11 cellular contexts compared by ENCODE assay signal in the genomic region with DNA sequence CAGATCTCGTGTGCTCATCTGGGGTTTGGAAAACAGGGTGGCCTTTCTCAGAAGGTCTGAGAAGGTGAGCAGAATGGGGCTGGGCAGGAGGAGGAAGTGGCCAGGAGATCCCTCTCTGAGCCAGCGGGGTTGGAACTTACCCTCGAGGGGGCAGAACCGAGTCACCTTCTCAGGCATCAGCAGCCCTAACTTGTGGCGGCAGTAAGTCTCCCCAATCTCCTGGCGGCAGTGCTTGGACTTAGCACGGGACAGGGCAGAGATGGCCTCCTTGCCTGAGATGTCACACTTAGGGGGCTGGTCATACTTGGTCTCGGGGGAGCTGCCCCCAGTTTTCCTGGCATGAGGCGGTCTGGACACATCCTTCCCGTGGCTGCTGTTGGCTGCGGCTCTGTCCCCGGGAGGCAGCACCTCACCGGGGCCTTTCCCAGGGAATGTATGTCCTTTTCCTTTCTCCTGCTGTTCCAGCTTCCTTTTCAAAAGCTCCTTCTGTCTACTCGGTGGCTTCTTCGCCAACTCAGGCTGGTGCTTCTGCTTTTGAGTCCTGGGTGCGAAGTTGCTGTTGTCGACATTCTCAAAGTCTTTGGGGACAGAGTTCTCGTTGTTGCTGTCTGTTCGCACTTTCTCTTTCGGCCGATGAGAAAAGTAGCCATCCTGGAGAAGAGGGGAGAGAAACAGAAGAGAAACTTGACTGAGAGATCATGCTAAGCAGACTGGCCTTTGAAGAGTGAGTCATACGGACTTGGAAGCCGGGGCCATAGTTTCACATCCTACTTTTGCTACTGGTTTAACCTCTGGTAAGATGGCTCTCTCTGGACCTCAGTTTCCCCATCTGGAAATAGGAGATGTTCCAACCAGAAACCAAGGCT.
DNase-seq lines count a peak whose midpoint lies in the region; ATAC-seq and TF ChIP-seq lines count a peak whose summit lies in the region.
"Had no signal": no experiment of that assay in that cellular context is flagged by ENCODE, and none has a peak within 500 bp of the region (broad histone marks: within the 10 kb centered on the region; RNA-seq: fewer than 3 reads in every experiment).

No MANE protein-coding gene starts in this region.

- no peak overlapping the region for H3K4me3 ChIP-seq in skeletal muscle tissue (ENCODE audit: low read length in 3 of 3)
- H3K4me3 ChIP-seq in Caco-2 (ENCODE audit: low read depth, low read length) = no peak overlapping the region
- H3K4me3 ChIP-seq: adrenal gland, gastrocnemius medialis had no signal

- no peaks in the 10 kb centered on the region for H3K36me3 Mint-ChIP-seq in WTC11
- peaks cover 5% of the 10 kb centered on the region for H3K36me3 Mint-ChIP-seq in Caco-2 (ENCODE audit: insufficient read depth, unreplicated experiment)

- H3K27me3 ChIP-seq in skeletal muscle tissue (ENCODE audit: control insufficient read depth in 3 of 3, insufficient read depth in 3 of 3, low read length in 3 of 3) (no peaks in the 10 kb centered on the region), Caco-2 (replicated peaks; ENCODE audit: control insufficient read depth, insufficient read depth, low read length) (no peaks in the 10 kb centered on the region)
- H3K27me3 ChIP-seq: adrenal gland, gastrocnemius medialis had no signal

- DNase-seq in WTC11 (ENCODE audit: low spot score) (peak; percentile 42), Caco-2 (no peak), glomerular visceral epithelial cell (ENCODE audit: extremely low spot score) (no peak)
- DNase-seq: gastrocnemius medialis had no signal

- H3K4me1 Mint-ChIP-seq in WTC11 = peaks cover 10% of the 10 kb centered on the region
- H3K4me1 Mint-ChIP-seq in Caco-2 (ENCODE audit: low read depth, unreplicated experiment) = no peaks in the 10 kb centered on the region

- no peak overlapping the region for H3K9ac ChIP-seq in skeletal muscle tissue (ENCODE audit: low read depth in 1 of 3, low read length in 3 of 3)

- intact Hi-C loops in Caco-2 (cut with micrococcal nuclease; ENCODE audit: unreplicated experiment) = no loop called here

- CTCF ChIA-PET in WTC11 (lab: Charles Lee) (interaction anchor here (0.7 to 2.7 kb wide), 4 partner anchors 8 to 1291 kb away, joined by 3 to 8 read pairs (median 4); no protein-coding TSS in a partner anchor), Caco-2 (lab: Charles Lee) (no interaction called here)

- BruUV-seq in Caco-2 (replicated peaks; lab: Mats Ljungman, UMichigan) = no TSS peak

- POLR2A ChIA-PET in WTC11 (lab: Charles Lee) = no interaction called here
- POLR2A ChIA-PET in Caco-2 (lab: Charles Lee) = no interaction called here

- H3K27ac Mint-ChIP-seq in WTC11 (peak overlapping the region; percentile 24; the same call in 1 of the 2 replicates), Caco-2 (ENCODE audit: unreplicated experiment) (no peak overlapping the region)

- peak overlapping the region; percentile 56 for H3K27ac ChIP-seq in skeletal muscle tissue (ENCODE audit: low read depth, low read length)
- H3K27ac ChIP-seq: gastrocnemius medialis had no signal

- H3K36me3 ChIP-seq in skeletal muscle tissue (ENCODE audit: control insufficient read depth in 3 of 3, insufficient read depth in 3 of 3, low read length in 3 of 3) = no peaks in the 10 kb centered on the region
- H3K36me3 ChIP-seq in Caco-2 (ENCODE audit: control insufficient read depth, insufficient read depth, low read length) = 0 out of 2 replicates have a peak, but pooled peaks cover 2% of the 10 kb centered on the region
- H3K36me3 ChIP-seq: adrenal gland, gastrocnemius medialis had no signal

- H3K27me3 Mint-ChIP-seq in WTC11 (ENCODE audit: low read depth) = no peaks in the 10 kb centered on the region
- H3K27me3 Mint-ChIP-seq in Caco-2 (ENCODE audit: insufficient read depth, unreplicated experiment) = no peaks in the 10 kb centered on the region

- no peak overlapping the region for H3K4me3 Mint-ChIP-seq in WTC11
- H3K4me3 Mint-ChIP-seq in Caco-2 (ENCODE audit: unreplicated experiment) = no peak overlapping the region

- TF ChIP-seq CTCF in WTC11 (IDR thresholded peaks at IDR 0.05) = no peak
- TF ChIP-seq CTCF in Caco-2 (IDR thresholded peaks at IDR 0.05; ENCODE audit: insufficient read depth in 1 of 2, low read depth in 1 of 2, low read length in 1 of 2, severe bottlenecking in 1 of 2, unreplicated experiment in 1 of 2) = no peak

- no peaks in the 10 kb centered on the region for H3K4me1 ChIP-seq in skeletal muscle tissue (ENCODE audit: control insufficient read depth in 3 of 3, insufficient read depth in 3 of 3, low read length in 3 of 3)
- H3K4me1 ChIP-seq in Caco-2 = no peaks in the 10 kb centered on the region
- H3K4me1 ChIP-seq: adrenal gland, gastrocnemius medialis had no signal

- ATAC-seq in GM19035 (IDR thresholded peaks at IDR 0.05; ENCODE audit: unreplicated experiment) (peak; percentile 60), HG02884 (IDR thresholded peaks at IDR 0.05; ENCODE audit: unreplicated experiment) (peak; percentile 77), WTC11 (no peak; the same call in 1 of the 2 replicates), HG03457 (IDR thresholded peaks at IDR 0.05; ENCODE audit: unreplicated experiment) (no peak), HG02642 (IDR thresholded peaks at IDR 0.05; ENCODE audit: poor library complexity, unreplicated experiment) (no peak)
- ATAC-seq: gastrocnemius medialis, Panc1 had no signal

- H3K9me3 Mint-ChIP-seq in WTC11 (no peaks in the 10 kb centered on the region), Caco-2 (ENCODE audit: unreplicated experiment) (no peaks in the 10 kb centered on the region)

- H3K9me3 ChIP-seq in skeletal muscle tissue (ENCODE audit: control insufficient read depth in 3 of 3, low read length in 3 of 3) (no peaks in the 10 kb centered on the region), Caco-2 (no peaks in the 10 kb centered on the region)
- H3K9me3 ChIP-seq: adrenal gland, gastrocnemius medialis had no signal

TF ChIP-seq in WTC11, 78 proteins besides CTCF, POLR2A, EP300 and RAD21:
- TF ChIP-seq OVOL2 (CRISPR knock-in tag; IDR thresholded peaks at IDR 0.05; ENCODE audit: borderline replicate concordance) = no peak
- TF ChIP-seq NFYB (CRISPR knock-in tag; conservative IDR thresholded peaks at IDR 0.05; ENCODE audit: low read depth) = no peak
- no peak for TF ChIP-seq TEAD1 (CRISPR knock-in tag; IDR thresholded peaks at IDR 0.05)
- TF ChIP-seq SMAD4 (CRISPR knock-in tag; IDR thresholded peaks at IDR 0.05) = no peak
- peak; percentile 95 for TF ChIP-seq ZNF121 (CRISPR knock-in tag; IDR thresholded peaks at IDR 0.05)
TF ChIP-seq in WTC11: peak in this region for 1.

Comparison
In these comparisons a context has a peak if more than half of its experiments do, and no peak if none do; other contexts are left out.
1. ATAC-seq: peak in GM19035 (single experiment) and HG02884 (single experiment); none in WTC11 (single experiment), HG03457 (single experiment) and HG02642 (single experiment).